ENCODE assay signal across 8 cellular contexts in genomic region chr9:6644346-6645152, GRCh38. TPM values are rescaled to one million over a fixed set of nuclear protein-coding genes. Genes with fewer than 3 reads are reported as not detected.
DNase-seq lines count a peak whose midpoint lies in the region; ATAC-seq, FAIRE-seq and TF ChIP-seq lines count a peak whose summit lies in the region.

No MANE protein-coding gene starts in this region.

- H3K27me3 ChIP-seq in HepG2 (ENCODE audit: control insufficient read depth in 1 of 2, insufficient read depth in 2 of 2, low read length in 2 of 2): no peaks in the 10 kb centered on the region; a peak in 1 of 5 replicates
- peaks cover 19 to 45% (median 27%) of the 10 kb centered on the region in 5 donors for H3K27me3 ChIP-seq in subcutaneous abdominal adipose tissue (ENCODE audit: control insufficient read depth in 5 of 5, insufficient read depth in 4 of 5, low read length in 5 of 5)

- H3K9ac ChIP-seq in HepG2 (ENCODE audit: insufficient read depth, low read depth, low read length) (peak overlapping the region; percentile 73), subcutaneous abdominal adipose tissue (ENCODE audit: low read length in 5 of 5) (no peak overlapping the region)

- H3K27me3 Mint-ChIP-seq in activated T-helper 2 cell treated with anti-CD3 and anti-CD28 coated beads, Interferon-gamma antibody, Interleukin-2, Interleukin-4, amounts not matched to agents 10 μg/mL and 5 μg/mL and 100 μg/mL, durations not matched to agents 14 hours and 24 hours and 36 hours (ENCODE audit: low read depth): peaks cover 74% of the 10 kb centered on the region

- ATAC-seq in HepG2 (no peak), HG02840 (IDR thresholded peaks at IDR 0.05; ENCODE audit: low FRiP score, unreplicated experiment) (no peak)

- H3K36me3 ChIP-seq in HepG2 (replicated peaks in 1 of 2; ENCODE audit: control insufficient read depth in 1 of 2, insufficient read depth in 2 of 2, low read length in 2 of 2) (peaks cover 6% of the 10 kb centered on the region in 2 experiments; a peak in 4 of 5 replicates), subcutaneous abdominal adipose tissue (ENCODE audit: control insufficient read depth in 5 of 5, insufficient read depth in 5 of 5, low read length in 5 of 5) (no peaks in the 10 kb centered on the region)

- POLR2A ChIA-PET in HepG2 (lab: Yijun Ruan, JAX): interaction anchor here (0.9 to 1.5 kb wide), 6 partner anchors 12 to 54 kb away, joined by 3 to 6 read pairs (median 4); no protein-coding TSS in a partner anchor

- no peaks in the 10 kb centered on the region for H3K9me3 Mint-ChIP-seq in activated T-helper 2 cell treated with anti-CD3 and anti-CD28 coated beads, Interferon-gamma antibody, Interleukin-2, Interleukin-4, amounts not matched to agents 10 μg/mL and 5 μg/mL and 100 μg/mL, durations not matched to agents 14 hours and 24 hours and 36 hours

- H3K4me3 ChIP-seq in HepG2 (replicated peaks in 1 of 3; ENCODE audit: insufficient read depth in 1 of 3, low read depth in 2 of 3, low read length in 3 of 3) (peak overlapping the region; percentile 76 to 96 (median 81)), subcutaneous abdominal adipose tissue (ENCODE audit: low read depth in 1 of 5, low read length in 5 of 5) (peak overlapping the region in 4 of 5 donors; percentile 31 to 63 (median 46))

- BruUV-seq in HepG2 (replicated peaks; lab: Mats Ljungman, UMichigan): TSS peak; percentile 48

- FAIRE-seq in HepG2 (lab: Jason Lieb, UNC): no peak

- intact Hi-C loops in activated T-helper 2 cell treated with anti-CD3 and anti-CD28 coated beads, Interferon-gamma antibody, Interleukin-2, Interleukin-4, amounts not matched to agents 10 μg/mL and 5 μg/mL and 100 μg/mL, durations not matched to agents 14 hours and 24 hours and 36 hours (cut with micrococcal nuclease): no loop called here
- intact Hi-C loops in HepG2 (cut with micrococcal nuclease; ENCODE audit: unreplicated experiment): loop anchor here (1.0 kb wide), 3 partner anchors 20 to 54 kb away; no protein-coding TSS in a partner anchor

- WGBS in HepG2 (ENCODE audit: low lambda C conversion rate): 2% methylated on average over 33 of the region's 33 CpGs

- peak overlapping the region; percentile 64 for H3K27ac ChIP-seq in HepG2 (ENCODE audit: extremely low read length, insufficient read depth, low read length)
- H3K27ac ChIP-seq in subcutaneous abdominal adipose tissue (ENCODE audit: low read depth, low read length): no peak overlapping the region

- H3K79me2 ChIP-seq in HepG2 (ENCODE audit: insufficient read depth, low read length): peaks cover 79% of the 10 kb centered on the region

- H4K20me1 ChIP-seq in HepG2 (ENCODE audit: insufficient read depth, low read length): no peaks in the 10 kb centered on the region; the same call in 1 of the 2 replicates

- in situ Hi-C loops in HepG2 (cut with HindIII; ENCODE audit: extremely low pct_ligation_motif_present, low pct_unique_long_range_greater_than_20kb): no loop called here

- H3K9me3 ChIP-seq in HepG2 (ENCODE audit: low read length) (no peaks in the 10 kb centered on the region), subcutaneous abdominal adipose tissue (ENCODE audit: control insufficient read depth in 5 of 5, low read length in 5 of 5) (no peaks in the 10 kb centered on the region)

- no peak for TF ChIP-seq POLR2A in HepG2 (IDR thresholded peaks at IDR 0.05; ENCODE audit: insufficient read depth in 1 of 2, low read depth in 2 of 2, low read length in 2 of 2)

- H3K4me1 ChIP-seq in HepG2 (ENCODE audit: insufficient read depth, low read length) (peaks cover 70% of the 10 kb centered on the region), subcutaneous abdominal adipose tissue (ENCODE audit: control insufficient read depth in 5 of 5, insufficient read depth in 5 of 5, low read length in 5 of 5) (peaks cover 0 to 17% (median 16%) of the 10 kb centered on the region in 5 donors)

- TF ChIP-seq RAD21 in HepG2 (CRISPR knock-in tag; IDR thresholded peaks at IDR 0.05): no peak

- DNase-seq in activated CD8-positive, alpha-beta memory T cell treated with anti-CD3 and anti-CD28 coated beads, Interleukin-2, amount 50 U/mL, for 4 hours: peak; percentile 21
- DNase-seq in activated CD8-positive, alpha-beta memory T cell treated with anti-CD3 and anti-CD28 coated beads, Interleukin-2, amount 50 U/mL, for 48 hours: no peak
- DNase-seq in activated T-helper 2 cell treated with anti-CD3 and anti-CD28 coated beads, Interferon-gamma antibody, Interleukin-2, Interleukin-4, amounts not matched to agents 10 μg/mL and 5 μg/mL and 100 μg/mL, durations not matched to agents 14 hours and 24 hours and 36 hours (ENCODE audit: low spot score): no peak
- DNase-seq in HepG2 (ENCODE audit: low spot score): no peak
- DNase-seq in central memory CD4-positive, alpha-beta T cell: no peak
- DNase-seq in kidney glomerular epithelial cell (lab: John Stamatoyannopoulos, UW): no peak

- peak overlapping the region; percentile 62 for H3K4me3 Mint-ChIP-seq in activated T-helper 2 cell treated with anti-CD3 and anti-CD28 coated beads, Interferon-gamma antibody, Interleukin-2, Interleukin-4, amounts not matched to agents 10 μg/mL and 5 μg/mL and 100 μg/mL, durations not matched to agents 14 hours and 24 hours and 36 hours (ENCODE audit: low read depth)

- no peak for TF ChIP-seq CTCF in HepG2 (CRISPR knock-in tag; IDR thresholded peaks at IDR 0.05)

- TF ChIP-seq EP300 in HepG2 (IDR thresholded peaks at IDR 0.05; ENCODE audit: low read depth in 2 of 2, low read length in 2 of 2): no peak
- no peak for TF ChIP-seq EP300 in HepG2 (CRISPR knock-in tag; IDR thresholded peaks at IDR 0.05; ENCODE audit: borderline replicate concordance)

- peak overlapping the region; percentile 87 for H3K4me2 ChIP-seq in HepG2 (ENCODE audit: low read depth, low read length)

- H3K4me1 Mint-ChIP-seq in activated T-helper 2 cell treated with anti-CD3 and anti-CD28 coated beads, Interferon-gamma antibody, Interleukin-2, Interleukin-4, amounts not matched to agents 10 μg/mL and 5 μg/mL and 100 μg/mL, durations not matched to agents 14 hours and 24 hours and 36 hours (ENCODE audit: low read depth): peaks cover 18% of the 10 kb centered on the region

- CTCF ChIA-PET in HepG2 (lab: Yijun Ruan, JAX; ENCODE audit: low intra/inter-chr PET ratio, low total read pairs): no interaction called here

- H3K36me3 Mint-ChIP-seq in activated T-helper 2 cell treated with anti-CD3 and anti-CD28 coated beads, Interferon-gamma antibody, Interleukin-2, Interleukin-4, amounts not matched to agents 10 μg/mL and 5 μg/mL and 100 μg/mL, durations not matched to agents 14 hours and 24 hours and 36 hours (ENCODE audit: low read depth): no peaks in the 10 kb centered on the region

- no peak overlapping the region for H3K27ac Mint-ChIP-seq in activated T-helper 2 cell treated with anti-CD3 and anti-CD28 coated beads, Interferon-gamma antibody, Interleukin-2, Interleukin-4, amounts not matched to agents 10 μg/mL and 5 μg/mL and 100 μg/mL, durations not matched to agents 14 hours and 24 hours and 36 hours

- peak overlapping the region; percentile 48 for H2AFZ ChIP-seq in HepG2 (ENCODE audit: low read length)

TF ChIP-seq in HepG2, 621 proteins besides CTCF, POLR2A, EP300 and RAD21 (continues in another document):
- TF ChIP-seq ZNF781 (CRISPR knock-in tag; IDR thresholded peaks at IDR 0.05; ENCODE audit: borderline replicate concordance, not compliant biosample characterization) (no peak), FOXP1 (IDR thresholded peaks at IDR 0.05) (no peak), FOXP1 (CRISPR knock-in tag; IDR thresholded peaks at IDR 0.05) (no peak), ZNF235 (CRISPR knock-in tag; IDR thresholded peaks at IDR 0.05; ENCODE audit: borderline replicate concordance) (no peak), NCOA2 (CRISPR knock-in tag; IDR thresholded peaks at IDR 0.05) (peak; percentile 5; the same call in 1 of the 2 replicates), ZBTB7B (CRISPR knock-in tag; IDR thresholded peaks at IDR 0.05) (0 out of 2 replicates have a peak, but pooled peaks have one; percentile 15), SNAI1 (CRISPR knock-in tag; IDR thresholded peaks at IDR 0.05; ENCODE audit: borderline replicate concordance) (0 out of 2 replicates have a peak, but pooled peaks have one; percentile 24), NFKBIZ (CRISPR knock-in tag; IDR thresholded peaks at IDR 0.05) (no peak), HNRNPUL1 (IDR thresholded peaks at IDR 0.05; ENCODE audit: low read depth, low read length) (no peak)

RNA-seq across cellular contexts. Expression of gene GLDC, which starts 1.0 kb away (rescaled TPM):
- total RNA-seq in activated T-helper 2 cell treated with anti-CD3 and anti-CD28 coated beads, Interferon-gamma antibody, Interleukin-2, Interleukin-4, amounts not matched to agents 10 μg/mL and 5 μg/mL and 100 μg/mL, durations not matched to agents 14 hours and 24 hours and 36 hours: 1.0 and 1.4 TPM in 2 replicates
- total RNA-seq in HepG2 (2016; rRNA removed; fragmentation: Illumina TruSeq; extraction: Trizol): 51.0 and 115 TPM in 2 replicates
- 10.0 and 16.1 TPM in 2 replicates for total RNA-seq in HepG2 (2016; cell fraction: cytosol; rRNA removed; fragmentation: Illumina TruSeq; extraction: Trizol; ENCODE audit: low read depth)
- total RNA-seq in HepG2 (2016; cell fraction: insoluble cytoplasmic fraction; rRNA removed; fragmentation: Illumina TruSeq; extraction: Trizol): 51.9 and 113 TPM in 2 replicates
- total RNA-seq in HepG2 (2016; cell fraction: membrane; rRNA removed; fragmentation: Illumina TruSeq; extraction: Trizol): 20.3 and 21.3 TPM in 2 replicates
- 88.2 and 101 TPM in 2 replicates for total RNA-seq in HepG2 (2016; cell fraction: nucleus; rRNA removed; fragmentation: Illumina TruSeq; extraction: Trizol)
- polyA plus RNA-seq in HepG2 (2011; rRNA removed): 46.9 and 59.3 TPM in 2 replicates
- 35.5 and 38.1 TPM in 2 replicates for polyA plus RNA-seq in HepG2 (2011; cell fraction: cytosol; rRNA removed)
- 46.0 and 54.8 TPM in 2 replicates for polyA plus RNA-seq in HepG2 (2011; cell fraction: nucleus; rRNA removed)
- polyA plus RNA-seq in HepG2 (2012): 26.9 and 61.1 TPM in 2 replicates
- 5.1 and 6.2 TPM in 2 replicates for polyA plus RNA-seq in HepG2 (2016; cell fraction: cytosol; fragmentation: Illumina TruSeq; extraction: Trizol; ENCODE audit: low read depth)
- polyA plus RNA-seq in HepG2 (2016; cell fraction: insoluble cytoplasmic fraction; fragmentation: Illumina TruSeq; extraction: Trizol; ENCODE audit: low read depth): 54.2 and 57.8 TPM in 2 replicates
- 13.5 and 14.1 TPM in 2 replicates for polyA plus RNA-seq in HepG2 (2016; cell fraction: membrane; fragmentation: Illumina TruSeq; extraction: Trizol; ENCODE audit: low read depth)
- 124 and 127 TPM in 2 replicates for polyA plus RNA-seq in HepG2 (2016; cell fraction: nucleus; fragmentation: Illumina TruSeq; extraction: Trizol; ENCODE audit: insufficient read depth, low read depth)
- 1.3 and 104 TPM in 2 replicates for polyA minus RNA-seq in HepG2 (2011; rRNA and poly(A)+ RNA removed; ENCODE audit: low replicate concordance)
- 27.9 and 47.7 TPM in 2 replicates for polyA minus RNA-seq in HepG2 (2011; cell fraction: cytosol; rRNA and poly(A)+ RNA removed)
- polyA minus RNA-seq in HepG2 (2011; cell fraction: nucleus; rRNA and poly(A)+ RNA removed): 57.6 and 74.4 TPM in 2 replicates
